In the genomic region with DNA sequence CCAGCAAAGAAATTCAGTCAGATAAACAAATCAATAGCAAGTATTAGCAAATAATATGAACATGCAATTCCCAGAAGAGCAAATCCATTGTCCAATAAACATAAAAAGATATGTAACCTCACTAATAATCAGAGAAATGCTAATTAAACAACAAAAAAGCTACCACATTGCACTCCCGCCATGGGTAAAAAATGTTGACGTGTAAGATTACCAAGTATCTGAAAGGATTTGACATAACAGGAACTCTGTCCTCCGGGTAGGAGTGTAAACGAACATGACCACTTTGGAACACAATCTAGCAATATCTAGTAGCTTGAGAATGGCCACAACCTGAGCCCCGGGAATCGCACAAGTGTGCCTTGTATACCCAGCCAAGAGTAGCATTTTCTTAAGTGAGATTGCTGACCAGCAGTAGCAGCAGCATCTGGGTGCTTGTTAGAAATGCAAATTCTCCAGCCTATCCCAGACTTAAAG, we compare ENCODE assay signal across 2 cellular contexts.
TF ChIP-seq lines count a peak whose summit lies in the region.

No MANE protein-coding gene starts in this region.

TF ChIP-seq in HCT116, 20 proteins besides CTCF, POLR2A, EP300 and RAD21:
- TF ChIP-seq CBX3 (IDR thresholded peaks at IDR 0.05; ENCODE audit: low read depth) (no peak), SP1 (IDR thresholded peaks at IDR 0.05; ENCODE audit: low read depth) (no peak), ZNF274 (IDR thresholded peaks at IDR 0.05; ENCODE audit: low read depth, low read length) (no peak), SIN3A (IDR thresholded peaks at IDR 0.05; ENCODE audit: low read depth) (no peak), JUND (IDR thresholded peaks at IDR 0.05) (no peak), CEBPB (IDR thresholded peaks at IDR 0.05; ENCODE audit: low read depth) (no peak), POLR2AphosphoS5 (IDR thresholded peaks at IDR 0.05; ENCODE audit: low read depth, low read length) (no peak), YY1 (IDR thresholded peaks at IDR 0.05; ENCODE audit: extremely low read depth, insufficient replicate concordance, low read depth, low read length) (no peak), EZH2phosphoT487 (IDR thresholded peaks at IDR 0.05; ENCODE audit: borderline replicate concordance) (no peak), ZFX (IDR thresholded peaks at IDR 0.05) (no peak), SRF (IDR thresholded peaks at IDR 0.05; ENCODE audit: low read depth) (no peak), FOSL1 (IDR thresholded peaks at IDR 0.05; ENCODE audit: low read depth) (no peak)
- TF ChIP-seq, protein P1, sequence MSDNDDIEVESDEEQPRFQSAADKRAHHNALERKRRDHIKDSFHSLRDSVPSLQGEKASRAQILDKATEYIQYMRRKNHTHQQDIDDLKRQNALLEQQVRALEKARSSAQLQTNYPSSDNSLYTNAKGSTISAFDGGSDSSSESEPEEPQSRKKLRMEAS (IDR thresholded peaks at IDR 0.05), result no peak
- TF ChIP-seq, protein P2, sequence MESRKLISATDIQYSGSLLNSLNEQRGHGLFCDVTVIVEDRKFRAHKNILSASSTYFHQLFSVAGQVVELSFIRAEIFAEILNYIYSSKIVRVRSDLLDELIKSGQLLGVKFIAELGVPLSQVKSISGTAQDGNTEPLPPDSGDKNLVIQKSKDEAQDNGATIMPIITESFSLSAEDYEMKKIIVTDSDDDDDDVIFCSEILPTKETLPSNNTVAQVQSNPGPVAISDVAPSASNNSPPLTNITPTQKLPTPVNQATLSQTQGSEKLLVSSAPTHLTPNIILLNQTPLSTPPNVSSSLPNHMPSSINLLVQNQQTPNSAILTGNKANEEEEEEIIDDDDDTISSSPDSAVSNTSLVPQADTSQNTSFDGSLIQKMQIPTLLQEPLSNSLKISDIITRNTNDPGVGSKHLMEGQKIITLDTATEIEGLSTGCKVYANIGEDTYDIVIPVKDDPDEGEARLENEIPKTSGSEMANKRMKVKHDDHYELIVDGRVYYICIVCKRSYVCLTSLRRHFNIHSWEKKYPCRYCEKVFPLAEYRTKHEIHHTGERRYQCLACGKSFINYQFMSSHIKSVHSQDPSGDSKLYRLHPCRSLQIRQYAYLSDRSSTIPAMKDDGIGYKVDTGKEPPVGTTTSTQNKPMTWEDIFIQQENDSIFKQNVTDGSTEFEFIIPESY (IDR thresholded peaks at IDR 0.05; ENCODE audit: extremely low read depth, insufficient replicate concordance, low read length), result no peak
- TF ChIP-seq, protein P3, sequence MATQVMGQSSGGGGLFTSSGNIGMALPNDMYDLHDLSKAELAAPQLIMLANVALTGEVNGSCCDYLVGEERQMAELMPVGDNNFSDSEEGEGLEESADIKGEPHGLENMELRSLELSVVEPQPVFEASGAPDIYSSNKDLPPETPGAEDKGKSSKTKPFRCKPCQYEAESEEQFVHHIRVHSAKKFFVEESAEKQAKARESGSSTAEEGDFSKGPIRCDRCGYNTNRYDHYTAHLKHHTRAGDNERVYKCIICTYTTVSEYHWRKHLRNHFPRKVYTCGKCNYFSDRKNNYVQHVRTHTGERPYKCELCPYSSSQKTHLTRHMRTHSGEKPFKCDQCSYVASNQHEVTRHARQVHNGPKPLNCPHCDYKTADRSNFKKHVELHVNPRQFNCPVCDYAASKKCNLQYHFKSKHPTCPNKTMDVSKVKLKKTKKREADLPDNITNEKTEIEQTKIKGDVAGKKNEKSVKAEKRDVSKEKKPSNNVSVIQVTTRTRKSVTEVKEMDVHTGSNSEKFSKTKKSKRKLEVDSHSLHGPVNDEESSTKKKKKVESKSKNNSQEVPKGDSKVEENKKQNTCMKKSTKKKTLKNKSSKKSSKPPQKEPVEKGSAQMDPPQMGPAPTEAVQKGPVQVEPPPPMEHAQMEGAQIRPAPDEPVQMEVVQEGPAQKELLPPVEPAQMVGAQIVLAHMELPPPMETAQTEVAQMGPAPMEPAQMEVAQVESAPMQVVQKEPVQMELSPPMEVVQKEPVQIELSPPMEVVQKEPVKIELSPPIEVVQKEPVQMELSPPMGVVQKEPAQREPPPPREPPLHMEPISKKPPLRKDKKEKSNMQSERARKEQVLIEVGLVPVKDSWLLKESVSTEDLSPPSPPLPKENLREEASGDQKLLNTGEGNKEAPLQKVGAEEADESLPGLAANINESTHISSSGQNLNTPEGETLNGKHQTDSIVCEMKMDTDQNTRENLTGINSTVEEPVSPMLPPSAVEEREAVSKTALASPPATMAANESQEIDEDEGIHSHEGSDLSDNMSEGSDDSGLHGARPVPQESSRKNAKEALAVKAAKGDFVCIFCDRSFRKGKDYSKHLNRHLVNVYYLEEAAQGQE (IDR thresholded peaks at IDR 0.05; ENCODE audit: low read depth), result no peak

TF ChIP-seq in HepG2, 621 proteins besides CTCF, POLR2A, EP300 and RAD21:
- TF ChIP-seq, protein P4, sequence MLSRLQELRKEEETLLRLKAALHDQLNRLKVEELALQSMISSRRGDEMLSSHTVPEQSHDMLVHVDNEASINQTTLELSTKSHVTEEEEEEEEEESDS (CRISPR knock-in tag; IDR thresholded peaks at IDR 0.05; ENCODE audit: borderline replicate concordance), result no peak
- TF ChIP-seq, protein P5, sequence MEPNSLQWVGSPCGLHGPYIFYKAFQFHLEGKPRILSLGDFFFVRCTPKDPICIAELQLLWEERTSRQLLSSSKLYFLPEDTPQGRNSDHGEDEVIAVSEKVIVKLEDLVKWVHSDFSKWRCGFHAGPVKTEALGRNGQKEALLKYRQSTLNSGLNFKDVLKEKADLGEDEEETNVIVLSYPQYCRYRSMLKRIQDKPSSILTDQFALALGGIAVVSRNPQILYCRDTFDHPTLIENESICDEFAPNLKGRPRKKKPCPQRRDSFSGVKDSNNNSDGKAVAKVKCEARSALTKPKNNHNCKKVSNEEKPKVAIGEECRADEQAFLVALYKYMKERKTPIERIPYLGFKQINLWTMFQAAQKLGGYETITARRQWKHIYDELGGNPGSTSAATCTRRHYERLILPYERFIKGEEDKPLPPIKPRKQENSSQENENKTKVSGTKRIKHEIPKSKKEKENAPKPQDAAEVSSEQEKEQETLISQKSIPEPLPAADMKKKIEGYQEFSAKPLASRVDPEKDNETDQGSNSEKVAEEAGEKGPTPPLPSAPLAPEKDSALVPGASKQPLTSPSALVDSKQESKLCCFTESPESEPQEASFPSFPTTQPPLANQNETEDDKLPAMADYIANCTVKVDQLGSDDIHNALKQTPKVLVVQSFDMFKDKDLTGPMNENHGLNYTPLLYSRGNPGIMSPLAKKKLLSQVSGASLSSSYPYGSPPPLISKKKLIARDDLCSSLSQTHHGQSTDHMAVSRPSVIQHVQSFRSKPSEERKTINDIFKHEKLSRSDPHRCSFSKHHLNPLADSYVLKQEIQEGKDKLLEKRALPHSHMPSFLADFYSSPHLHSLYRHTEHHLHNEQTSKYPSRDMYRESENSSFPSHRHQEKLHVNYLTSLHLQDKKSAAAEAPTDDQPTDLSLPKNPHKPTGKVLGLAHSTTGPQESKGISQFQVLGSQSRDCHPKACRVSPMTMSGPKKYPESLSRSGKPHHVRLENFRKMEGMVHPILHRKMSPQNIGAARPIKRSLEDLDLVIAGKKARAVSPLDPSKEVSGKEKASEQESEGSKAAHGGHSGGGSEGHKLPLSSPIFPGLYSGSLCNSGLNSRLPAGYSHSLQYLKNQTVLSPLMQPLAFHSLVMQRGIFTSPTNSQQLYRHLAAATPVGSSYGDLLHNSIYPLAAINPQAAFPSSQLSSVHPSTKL (CRISPR knock-in tag; IDR thresholded peaks at IDR 0.05), result 0 out of 2 replicates have a peak, but pooled peaks have one; percentile 17
- peak; percentile 36; the same call in 1 of the 2 replicates for TF ChIP-seq GATAD2A (CRISPR knock-in tag; IDR thresholded peaks at IDR 0.05)
- no peak for TF ChIP-seq ZNF644 (CRISPR knock-in tag; IDR thresholded peaks at IDR 0.05; ENCODE audit: low read depth)
- TF ChIP-seq ZNF737 (CRISPR knock-in tag; IDR thresholded peaks at IDR 0.05; ENCODE audit: borderline replicate concordance), result no peak
- TF ChIP-seq FOXA3 (CRISPR knock-in tag; IDR thresholded peaks at IDR 0.05), result peak; percentile 8; the same call in 1 of the 2 replicates
- TF ChIP-seq ATF7 (IDR thresholded peaks at IDR 0.05), result no peak
- no peak for TF ChIP-seq ATF7 (CRISPR knock-in tag; IDR thresholded peaks at IDR 0.05)
- TF ChIP-seq, protein P6, sequence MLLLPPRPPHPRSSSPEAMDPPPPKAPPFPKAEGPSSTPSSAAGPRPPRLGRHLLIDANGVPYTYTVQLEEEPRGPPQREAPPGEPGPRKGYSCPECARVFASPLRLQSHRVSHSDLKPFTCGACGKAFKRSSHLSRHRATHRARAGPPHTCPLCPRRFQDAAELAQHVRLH (CRISPR knock-in tag; IDR thresholded peaks at IDR 0.05; ENCODE audit: borderline replicate concordance, low read depth), result no peak
- no peak for TF ChIP-seq ZMAT3 (CRISPR knock-in tag; conservative IDR thresholded peaks at IDR 0.05)
- TF ChIP-seq ZNF136 (CRISPR knock-in tag; IDR thresholded peaks at IDR 0.05; ENCODE audit: low read depth), result no peak
- TF ChIP-seq, protein P7, sequence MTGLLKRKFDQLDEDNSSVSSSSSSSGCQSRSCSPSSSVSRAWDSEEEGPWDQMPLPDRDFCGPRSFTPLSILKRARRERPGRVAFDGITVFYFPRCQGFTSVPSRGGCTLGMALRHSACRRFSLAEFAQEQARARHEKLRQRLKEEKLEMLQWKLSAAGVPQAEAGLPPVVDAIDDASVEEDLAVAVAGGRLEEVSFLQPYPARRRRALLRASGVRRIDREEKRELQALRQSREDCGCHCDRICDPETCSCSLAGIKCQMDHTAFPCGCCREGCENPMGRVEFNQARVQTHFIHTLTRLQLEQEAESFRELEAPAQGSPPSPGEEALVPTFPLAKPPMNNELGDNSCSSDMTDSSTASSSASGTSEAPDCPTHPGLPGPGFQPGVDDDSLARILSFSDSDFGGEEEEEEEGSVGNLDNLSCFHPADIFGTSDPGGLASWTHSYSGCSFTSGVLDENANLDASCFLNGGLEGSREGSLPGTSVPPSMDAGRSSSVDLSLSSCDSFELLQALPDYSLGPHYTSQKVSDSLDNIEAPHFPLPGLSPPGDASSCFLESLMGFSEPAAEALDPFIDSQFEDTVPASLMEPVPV (CRISPR knock-in tag; IDR thresholded peaks at IDR 0.05), result no peak
- TF ChIP-seq, protein P8, sequence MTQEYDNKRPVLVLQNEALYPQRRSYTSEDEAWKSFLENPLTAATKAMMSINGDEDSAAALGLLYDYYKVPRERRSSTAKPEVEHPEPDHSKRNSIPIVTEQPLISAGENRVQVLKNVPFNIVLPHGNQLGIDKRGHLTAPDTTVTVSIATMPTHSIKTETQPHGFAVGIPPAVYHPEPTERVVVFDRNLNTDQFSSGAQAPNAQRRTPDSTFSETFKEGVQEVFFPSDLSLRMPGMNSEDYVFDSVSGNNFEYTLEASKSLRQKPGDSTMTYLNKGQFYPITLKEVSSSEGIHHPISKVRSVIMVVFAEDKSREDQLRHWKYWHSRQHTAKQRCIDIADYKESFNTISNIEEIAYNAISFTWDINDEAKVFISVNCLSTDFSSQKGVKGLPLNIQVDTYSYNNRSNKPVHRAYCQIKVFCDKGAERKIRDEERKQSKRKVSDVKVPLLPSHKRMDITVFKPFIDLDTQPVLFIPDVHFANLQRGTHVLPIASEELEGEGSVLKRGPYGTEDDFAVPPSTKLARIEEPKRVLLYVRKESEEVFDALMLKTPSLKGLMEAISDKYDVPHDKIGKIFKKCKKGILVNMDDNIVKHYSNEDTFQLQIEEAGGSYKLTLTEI (CRISPR knock-in tag; conservative IDR thresholded peaks at IDR 0.05), result no peak
- TF ChIP-seq NFE2L1 (CRISPR knock-in tag; IDR thresholded peaks at IDR 0.05; ENCODE audit: borderline replicate concordance), result no peak
- TF ChIP-seq FOXP1 (IDR thresholded peaks at IDR 0.05), result no peak
- TF ChIP-seq FOXP1 (CRISPR knock-in tag; IDR thresholded peaks at IDR 0.05), result peak; percentile 52; the same call in 1 of the 2 replicates
